In the genomic region with DNA sequence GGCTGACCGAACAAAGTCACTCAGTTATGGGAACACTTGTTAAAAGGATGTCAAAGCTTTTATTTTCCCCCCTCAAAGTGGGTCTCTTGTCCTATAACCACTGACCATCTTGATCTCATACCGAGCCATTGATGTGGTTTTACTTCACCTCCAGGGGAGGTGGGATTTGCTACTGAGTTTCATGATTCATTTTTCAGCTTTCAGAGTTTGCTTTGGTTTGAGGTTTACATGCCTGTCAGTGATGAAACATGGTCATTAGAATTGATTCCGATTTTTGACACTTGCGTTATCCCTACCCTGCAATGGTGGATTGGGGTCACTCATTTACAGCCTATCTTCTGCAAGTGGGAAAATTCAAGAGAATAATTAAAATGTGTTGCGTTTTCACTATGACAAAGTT, we compare ENCODE assay signal across 21 cellular contexts. TPM values are rescaled to one million over a fixed set of nuclear protein-coding genes. Genes with fewer than 3 reads are reported as not detected.
DNase-seq lines count a peak whose midpoint lies in the region; ATAC-seq, FAIRE-seq and TF ChIP-seq lines count a peak whose summit lies in the region.
"Had no signal": no experiment of that assay in that cellular context is flagged by ENCODE, and none has a peak within 500 bp of the region (broad histone marks: within the 10 kb centered on the region; RNA-seq: fewer than 3 reads in every experiment).

No MANE protein-coding gene starts in this region.

- ATAC-seq in activated CD8-positive, alpha-beta T cell treated with anti-CD3 and anti-CD28 coated beads for 36 hours = peak; percentile 37
- no peak for ATAC-seq in activated CD8-positive, alpha-beta T cell treated with anti-CD3 and anti-CD28 coated beads, Interleukin-2, amount 10 ng/mL, durations not matched to agents 7 days and 5 days
- ATAC-seq in GM12878 (no peak), GM19324 (IDR thresholded peaks at IDR 0.05; ENCODE audit: low FRiP score, unreplicated experiment) (no peak)
- ATAC-seq in stimulated activated effector memory CD8-positive, alpha-beta T cell treated with anti-CD3 and anti-CD28 coated beads, Interleukin-12 subunit alpha, Interleukin-12 subunit beta, amount 100 ng/mL, for 72 hours = peak; percentile 73
- ATAC-seq: HepG2 had no signal

- no peaks in the 10 kb centered on the region for H4K20me1 ChIP-seq in GM12878 (ENCODE audit: control insufficient read depth, insufficient read depth)
- H4K20me1 ChIP-seq: BLaER1 treated with 17β-estradiol and CSF1 and Interleukin-3, amounts not matched to agents 10 nM and 100 nM had no signal

- intact Hi-C loops in activated CD8-positive, alpha-beta T cell treated with anti-CD3 and anti-CD28 coated beads for 36 hours (cut with micrococcal nuclease) = no loop called here
- intact Hi-C loops in GM12878 (cut with micrococcal nuclease; ENCODE audit: unreplicated experiment) = no loop called here

- H2AFZ ChIP-seq in GM12878 (ENCODE audit: control insufficient read depth, low read depth, low read length) = no peak overlapping the region

- WGBS in GM12878 (ENCODE audit: insufficient coverage, insufficient replicate concordance, low lambda C conversion rate, missing lambda C conversion rate) = 44% methylated on average over 5 of the region's 5 CpGs

- no peaks in the 10 kb centered on the region for H3K79me2 ChIP-seq in GM12878 (ENCODE audit: control insufficient read depth, insufficient read depth, low read length)

- no peak for TF ChIP-seq POLR2A in GM12878 (IDR thresholded peaks at IDR 0.05; ENCODE audit: low read depth, low read length)
- no peak for TF ChIP-seq POLR2A in erythroblast (IDR thresholded peaks at IDR 0.05; ENCODE audit: low read length)

- SMC1A ChIA-PET in GM12878 (lab: Charles Lee; ENCODE audit: uncharacterized antibody, unreplicated experiment) = interaction anchor here (1.2 kb wide), 1 partner anchor 9 kb away, joined by 3 read pairs; no protein-coding TSS in a partner anchor

- no peak for TF ChIP-seq CTCF in activated CD8-positive, alpha-beta T cell treated with anti-CD3 and anti-CD28 coated beads for 36 hours (IDR thresholded peaks at IDR 0.05)
- TF ChIP-seq CTCF in GM12878 (IDR thresholded peaks at IDR 0.05 in 2 of 3, conservative IDR thresholded peaks at IDR 0.05 in 1 of 3; ENCODE audit: control insufficient read depth in 2 of 3, extremely low read depth in 1 of 3, insufficient read depth in 1 of 3, low read depth in 3 of 3, low read length in 3 of 3) = no peak

- H3K4me1 Mint-ChIP-seq in activated CD8-positive, alpha-beta T cell treated with anti-CD3 and anti-CD28 coated beads for 36 hours (ENCODE audit: low read depth) = peaks cover 4% of the 10 kb centered on the region
- peaks cover 17% of the 10 kb centered on the region for H3K4me1 Mint-ChIP-seq in activated CD8-positive, alpha-beta T cell treated with anti-CD3 and anti-CD28 coated beads, Interleukin-2, amount 10 ng/mL, durations not matched to agents 7 days and 5 days (ENCODE audit: low read depth)
- H3K4me1 Mint-ChIP-seq in stimulated activated effector memory CD8-positive, alpha-beta T cell treated with anti-CD3 and anti-CD28 coated beads, Interleukin-12 subunit alpha, Interleukin-12 subunit beta, amount 100 ng/mL, for 72 hours = peaks cover 12% of the 10 kb centered on the region
- H3K4me1 Mint-ChIP-seq: CD4-positive, CD25-positive, alpha-beta regulatory T cell had no signal

- H3K27me3 ChIP-seq in GM12878 (replicated peaks in 1 of 2; ENCODE audit: control insufficient read depth in 2 of 2, insufficient read depth in 2 of 2, low read length in 1 of 2) = peaks cover 5 to 6% of the 10 kb centered on the region in 2 experiments; a peak in 3 of 4 replicates
- H3K27me3 ChIP-seq: BLaER1 treated with 17β-estradiol and CSF1 and Interleukin-3, amounts not matched to agents 10 nM and 100 nM had no signal

- no peak overlapping the region for H3K9ac ChIP-seq in GM12878 (ENCODE audit: control insufficient read depth, insufficient read depth, low read length)
- H3K9ac ChIP-seq: BLaER1 treated with 17β-estradiol and CSF1 and Interleukin-3, amounts not matched to agents 10 nM and 100 nM had no signal

- in situ Hi-C loops in GM12878 (cut with MboI) = no loop called here

- no peak overlapping the region for H3K4me2 ChIP-seq in GM12878 (ENCODE audit: control insufficient read depth, insufficient read depth)
- H3K4me2 ChIP-seq: BLaER1 treated with 17β-estradiol and CSF1 and Interleukin-3, amounts not matched to agents 10 nM and 100 nM had no signal

- no peak overlapping the region for H3K27ac Mint-ChIP-seq in activated CD8-positive, alpha-beta T cell treated with anti-CD3 and anti-CD28 coated beads for 36 hours
- no peak overlapping the region for H3K27ac Mint-ChIP-seq in activated CD8-positive, alpha-beta T cell treated with anti-CD3 and anti-CD28 coated beads, Interleukin-2, amount 10 ng/mL, durations not matched to agents 7 days and 5 days
- no peak overlapping the region for H3K27ac Mint-ChIP-seq in stimulated activated effector memory CD8-positive, alpha-beta T cell treated with anti-CD3 and anti-CD28 coated beads, Interleukin-12 subunit alpha, Interleukin-12 subunit beta, amount 100 ng/mL, for 72 hours
- H3K27ac Mint-ChIP-seq: CD4-positive, CD25-positive, alpha-beta regulatory T cell; HFFc6 had no signal

- H3K4me3 Mint-ChIP-seq in activated CD8-positive, alpha-beta T cell treated with anti-CD3 and anti-CD28 coated beads for 36 hours = no peak overlapping the region
- no peak overlapping the region for H3K4me3 Mint-ChIP-seq in activated CD8-positive, alpha-beta T cell treated with anti-CD3 and anti-CD28 coated beads, Interleukin-2, amount 10 ng/mL, durations not matched to agents 7 days and 5 days
- no peak overlapping the region for H3K4me3 Mint-ChIP-seq in stimulated activated effector memory CD8-positive, alpha-beta T cell treated with anti-CD3 and anti-CD28 coated beads, Interleukin-12 subunit alpha, Interleukin-12 subunit beta, amount 100 ng/mL, for 72 hours
- H3K4me3 Mint-ChIP-seq: CD4-positive, CD25-positive, alpha-beta regulatory T cell; HFFc6 had no signal

- RAD21 ChIA-PET in GM12878 (lab: Charles Lee; ENCODE audit: unreplicated experiment) = no interaction called here

- no TSS peak for BruUV-seq in GM12878 (replicated peaks; lab: Mats Ljungman, UMichigan)

- no peak for DNase-seq in activated CD8-positive, alpha-beta T cell treated with anti-CD3 and anti-CD28 coated beads for 36 hours
- DNase-seq in activated CD8-positive, alpha-beta T cell treated with anti-CD3 and anti-CD28 coated beads, Interleukin-2, amount 10 ng/mL, durations not matched to agents 7 days and 5 days = no peak
- peak; percentile 77 for DNase-seq in SW480 (ENCODE audit: low spot score)
- DNase-seq in GM12878 (ENCODE audit: low read depth, low spot score) = no peak
- DNase-seq in stimulated activated effector memory CD8-positive, alpha-beta T cell treated with anti-CD3 and anti-CD28 coated beads, Interleukin-12 subunit alpha, Interleukin-12 subunit beta, amount 100 ng/mL, for 72 hours (ENCODE audit: low spot score in 2 of 2) = no peak
- DNase-seq in erythroblast (lab: John Stamatoyannopoulos, UW) = no peak
- no peak for DNase-seq in SIG-M5 treated with dmso at 0.1 percent for 504 hours (lab: John Stamatoyannopoulos, UW; ENCODE audit: unreplicated experiment)
- DNase-seq: ACHN; Calu3; CD4-positive, CD25-positive, alpha-beta regulatory T cell; DMS 273 treated with DMSO at 0.1 percent for 48 hours; DMS79; EL; HCEC 1CT; HFFc6 had no signal

- no peaks in the 10 kb centered on the region for H3K9me3 ChIP-seq in GM12878 (replicated peaks; ENCODE audit: control insufficient read depth, insufficient read depth, low read length)

- H3K27me3 Mint-ChIP-seq in activated CD8-positive, alpha-beta T cell treated with anti-CD3 and anti-CD28 coated beads for 36 hours = peaks cover 1% of the 10 kb centered on the region
- H3K27me3 Mint-ChIP-seq in activated CD8-positive, alpha-beta T cell treated with anti-CD3 and anti-CD28 coated beads, Interleukin-2, amount 10 ng/mL, durations not matched to agents 7 days and 5 days (ENCODE audit: low read depth) = peaks cover 19% of the 10 kb centered on the region

- POLR2A ChIA-PET in activated CD8-positive, alpha-beta T cell treated with anti-CD3 and anti-CD28 coated beads for 36 hours (lab: Charles Lee) = interaction anchor here (0.7 kb wide), 1 partner anchor 24 kb away, joined by 3 read pairs; no protein-coding TSS in a partner anchor
- POLR2A ChIA-PET in activated CD8-positive, alpha-beta T cell treated with anti-CD3 and anti-CD28 coated beads, Interleukin-2, amount 10 ng/mL, durations not matched to agents 7 days and 5 days (lab: Charles Lee) = no interaction called here
- POLR2A ChIA-PET in GM12878 (lab: Charles Lee) = no interaction called here

- no peaks in the 10 kb centered on the region for H3K4me1 ChIP-seq in GM12878 (ENCODE audit: control insufficient read depth, insufficient read depth, low read length)

- FAIRE-seq in GM12878 (lab: Jason Lieb, UNC) = no peak
- FAIRE-seq: G401.6, GM12892, HepG2, HTR-8/SVneo had no signal

- CTCF ChIA-PET in activated CD8-positive, alpha-beta T cell treated with anti-CD3 and anti-CD28 coated beads for 36 hours (lab: Charles Lee) = interaction anchor here (1.0 to 2.6 kb wide), 3 partner anchors 11 to 16 kb away, joined by 3 to 12 read pairs (median 9); no protein-coding TSS in a partner anchor
- CTCF ChIA-PET in activated CD8-positive, alpha-beta T cell treated with anti-CD3 and anti-CD28 coated beads, Interleukin-2, amount 10 ng/mL, durations not matched to agents 7 days and 5 days (lab: Charles Lee) = interaction anchor here (1.1 to 2.6 kb wide), 3 partner anchors 11 to 488 kb away, joined by 3 to 11 read pairs (median 9); no protein-coding TSS in a partner anchor
- CTCF ChIA-PET in GM12878 (lab: Yijun Ruan, JAX) = interaction anchor here (0.7 to 1.4 kb wide), 5 partner anchors 11 to 38 kb away, joined by 3 to 5 read pairs (median 4); no protein-coding TSS in a partner anchor

- TF ChIP-seq RAD21 in GM12878 (IDR thresholded peaks at IDR 0.05; ENCODE audit: insufficient read depth, low read depth, low read length) = no peak

- H3K36me3 ChIP-seq in GM12878 (ENCODE audit: control insufficient read depth in 2 of 2, insufficient read depth in 2 of 2, low read length in 1 of 2) = no peaks in the 10 kb centered on the region
- H3K36me3 ChIP-seq: BLaER1 treated with 17β-estradiol and CSF1 and Interleukin-3, amounts not matched to agents 10 nM and 100 nM had no signal

- H3K36me3 Mint-ChIP-seq in activated CD8-positive, alpha-beta T cell treated with anti-CD3 and anti-CD28 coated beads for 36 hours (ENCODE audit: low read depth) = no peaks in the 10 kb centered on the region
- H3K36me3 Mint-ChIP-seq in activated CD8-positive, alpha-beta T cell treated with anti-CD3 and anti-CD28 coated beads, Interleukin-2, amount 10 ng/mL, durations not matched to agents 7 days and 5 days (ENCODE audit: low read depth) = no peaks in the 10 kb centered on the region
- no peaks in the 10 kb centered on the region for H3K36me3 Mint-ChIP-seq in stimulated activated effector memory CD8-positive, alpha-beta T cell treated with anti-CD3 and anti-CD28 coated beads, Interleukin-12 subunit alpha, Interleukin-12 subunit beta, amount 100 ng/mL, for 72 hours
- H3K36me3 Mint-ChIP-seq: CD4-positive, CD25-positive, alpha-beta regulatory T cell had no signal

- H3K4me3 ChIP-seq in GM12878 = no peak overlapping the region
- H3K4me3 ChIP-seq: BLaER1 treated with 17β-estradiol and CSF1 and Interleukin-3, amounts not matched to agents 10 nM and 100 nM had no signal

- H3K27ac ChIP-seq in GM12878 (ENCODE audit: control insufficient read depth, insufficient read depth) = no peak overlapping the region
- H3K27ac ChIP-seq: BLaER1 treated with 17β-estradiol and CSF1 and Interleukin-3, amounts not matched to agents 10 nM and 100 nM had no signal

- no peaks in the 10 kb centered on the region for H3K9me3 Mint-ChIP-seq in activated CD8-positive, alpha-beta T cell treated with anti-CD3 and anti-CD28 coated beads for 36 hours
- no peaks in the 10 kb centered on the region for H3K9me3 Mint-ChIP-seq in activated CD8-positive, alpha-beta T cell treated with anti-CD3 and anti-CD28 coated beads, Interleukin-2, amount 10 ng/mL, durations not matched to agents 7 days and 5 days (ENCODE audit: insufficient read depth)
- no peaks in the 10 kb centered on the region for H3K9me3 Mint-ChIP-seq in stimulated activated effector memory CD8-positive, alpha-beta T cell treated with anti-CD3 and anti-CD28 coated beads, Interleukin-12 subunit alpha, Interleukin-12 subunit beta, amount 100 ng/mL, for 72 hours
- H3K9me3 Mint-ChIP-seq: HFFc6 had no signal

- no peak for TF ChIP-seq EP300 in GM12878 (IDR thresholded peaks at IDR 0.05; ENCODE audit: borderline replicate concordance in 1 of 2, control insufficient read depth in 1 of 2, low read depth in 2 of 2, low read length in 2 of 2)

RNA-seq across cellular contexts. Expression of gene GADD45G, which starts 9.1 kb away (rescaled TPM):
- total RNA-seq in activated CD8-positive, alpha-beta T cell treated with anti-CD3 and anti-CD28 coated beads for 36 hours = 1 to 10 TPM; 3.7 to 5.0 TPM
- total RNA-seq in activated CD8-positive, alpha-beta T cell treated with anti-CD3 and anti-CD28 coated beads, Interleukin-2, amount 10 ng/mL, durations not matched to agents 7 days and 5 days = 1 to 10 TPM; 7.4 to 7.7 TPM
- total RNA-seq in GM12878 (2013; cell fraction: nucleolus; rRNA removed) = 0.40 TPM in 1 of 2 replicates, not detected in the other
- total RNA-seq in GM12878 (2014; rRNA removed) (0.16 and 0.23 TPM in 2 replicates), GM12878 (2014; rRNA removed; fragmentation: Illumina TruSeq; extraction: Trizol) (not detected in 2 replicates), GM12878 (2021) (0.37 TPM in 1 of 2 replicates, not detected in the other)
- polyA plus RNA-seq in GM12878 (2011; ENCODE audit: low read depth) = not detected
- polyA plus RNA-seq in GM12878 (2011; rRNA removed) (0.10 TPM in 1 of 2 replicates, not detected in the other), GM12878 (2014; fragmentation: Illumina TruSeq; extraction: Trizol) (0.07 TPM in 1 of 2 replicates, not detected in the other), GM12878 (2014; fragmentation: Nextera tagmentation; extraction: Ambion mirVana) (not detected), GM12878 (2014; rRNA removed) (0.35 and 0.70 TPM in 2 replicates), GM12878 (2016; fragmentation: Nextera tagmentation; extraction: Ambion mirVana) (under 1 TPM; 0.54 to 1.00 TPM)
- polyA plus RNA-seq in GM12878 (2011; cell fraction: cytosol; rRNA removed) = 0.22 TPM in 1 of 2 replicates, not detected in the other
- 0.28 and 0.31 TPM in 2 replicates for polyA plus RNA-seq in GM12878 (2011; cell fraction: nucleus; rRNA removed)
- polyA plus RNA-seq in GM12878 (2012) = 1.2 and 1.6 TPM in 2 replicates
- polyA minus RNA-seq in GM12878 (2011; rRNA and poly(A)+ RNA removed) = not detected in 2 replicates
- not detected in 2 replicates for polyA minus RNA-seq in GM12878 (2011; cell fraction: cytosol; rRNA and poly(A)+ RNA removed)
- polyA minus RNA-seq in GM12878 (2011; cell fraction: nucleus; rRNA and poly(A)+ RNA removed) = not detected in 2 replicates
- total RNA-seq: HepG2 had no signal
- polyA plus RNA-seq: HepG2 had no signal

Comparison
In these comparisons a context has a peak if more than half of its experiments do, and no peak if none do; other contexts are left out.
1. ATAC-seq: peak in activated CD8-positive, alpha-beta T cell treated with anti-CD3 and anti-CD28 coated beads for 36 hours (single experiment) and stimulated activated effector memory CD8-positive, alpha-beta T cell treated with anti-CD3 and anti-CD28 coated beads, Interleukin-12 subunit alpha, Interleukin-12 subunit beta, amount 100 ng/mL, for 72 hours (single experiment); none in activated CD8-positive, alpha-beta T cell treated with anti-CD3 and anti-CD28 coated beads, Interleukin-2, amount 10 ng/mL, durations not matched to agents 7 days and 5 days (single experiment), GM12878 (single experiment) and GM19324 (single experiment).